In the genomic region with DNA sequence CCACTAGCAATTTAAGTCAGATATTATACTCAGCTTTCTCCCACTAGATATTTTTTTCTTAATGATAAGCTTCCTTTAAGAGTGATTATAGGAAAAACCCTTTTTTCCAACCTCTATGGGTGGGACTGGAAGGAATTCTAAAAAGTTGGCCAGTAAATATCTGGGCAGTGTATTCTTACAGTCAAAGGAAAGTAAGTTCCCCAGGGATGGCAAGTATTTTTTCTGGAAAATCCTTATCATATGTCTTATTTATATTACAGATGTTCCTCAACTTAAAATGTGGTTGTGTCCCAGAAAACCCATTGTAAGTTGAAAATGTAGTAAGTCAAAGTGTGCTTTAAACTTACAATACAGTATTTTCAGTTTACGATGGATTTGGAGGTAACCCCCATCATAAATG, we compare ENCODE assay signal across 1 cellular context.
TF ChIP-seq lines count a peak whose summit lies in the region.

No MANE protein-coding gene starts in this region.

TF ChIP-seq in endothelial cell of umbilical vein, 7 proteins besides CTCF, POLR2A, EP300 and RAD21:
- no peak for TF ChIP-seq MYC (IDR thresholded peaks at IDR 0.05; ENCODE audit: low read depth, low read length)
- TF ChIP-seq, protein P1, sequence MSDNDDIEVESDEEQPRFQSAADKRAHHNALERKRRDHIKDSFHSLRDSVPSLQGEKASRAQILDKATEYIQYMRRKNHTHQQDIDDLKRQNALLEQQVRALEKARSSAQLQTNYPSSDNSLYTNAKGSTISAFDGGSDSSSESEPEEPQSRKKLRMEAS (IDR thresholded peaks at IDR 0.05; ENCODE audit: insufficient read depth, insufficient read length), result no peak
- no peak for TF ChIP-seq EZH2 (IDR thresholded peaks at IDR 0.05; ENCODE audit: borderline replicate concordance, low read depth, low read length, severe bottlenecking)
- no peak for TF ChIP-seq JUN (IDR thresholded peaks at IDR 0.05; ENCODE audit: borderline replicate concordance, insufficient read depth, insufficient read length, low read depth)
- TF ChIP-seq FOS (IDR thresholded peaks at IDR 0.05; ENCODE audit: borderline replicate concordance, insufficient read depth, low read length), result no peak
- TF ChIP-seq GATA2 (IDR thresholded peaks at IDR 0.05; ENCODE audit: insufficient read depth, insufficient read length, low read depth, low read length), result no peak
- TF ChIP-seq POLR2AphosphoS5 (IDR thresholded peaks at IDR 0.05; ENCODE audit: insufficient read depth, low read depth, low read length), result no peak
